Comparison of ENCODE assay signal across 1 cellular context in the genomic region with DNA sequence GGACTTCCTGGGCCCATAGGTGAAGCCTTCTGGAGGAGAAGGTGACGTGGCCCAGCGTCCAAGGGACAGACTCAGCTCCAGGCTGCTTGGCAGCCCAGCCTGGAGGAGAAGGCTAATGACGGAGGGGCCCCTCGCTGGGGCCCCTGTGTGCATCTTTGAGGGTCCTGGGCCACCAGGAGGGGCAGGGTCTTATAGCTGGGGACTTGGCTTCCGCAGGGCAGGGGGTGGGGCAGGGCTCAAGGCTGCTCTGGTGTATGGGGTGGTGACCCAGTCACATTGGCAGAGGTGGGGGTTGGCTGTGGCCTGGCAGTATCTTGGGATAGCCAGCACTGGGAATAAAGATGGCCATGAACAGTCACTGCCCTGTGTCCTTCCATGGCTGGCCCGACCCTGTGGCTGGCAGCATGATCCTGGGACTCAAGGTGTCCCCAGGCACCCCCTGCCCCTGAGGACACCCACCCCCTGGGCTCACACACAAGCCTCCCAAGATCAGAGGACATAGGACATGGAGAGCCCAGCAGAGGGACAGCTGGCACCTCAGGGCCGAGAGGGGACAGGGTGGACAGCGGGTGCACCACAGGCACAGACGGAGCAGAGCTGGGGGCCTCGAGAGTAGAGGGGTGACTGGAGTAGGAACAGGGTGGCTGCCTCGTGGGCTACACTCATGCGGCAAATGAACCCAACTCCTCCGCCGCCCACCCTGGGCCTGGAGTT.
TF ChIP-seq lines count a peak whose summit lies in the region.

No MANE protein-coding gene starts in this region.

TF ChIP-seq in HCT116, 20 proteins besides CTCF, POLR2A, EP300 and RAD21:
- no peak for TF ChIP-seq EGR1 (IDR thresholded peaks at IDR 0.05; ENCODE audit: low read depth)
- no peak for TF ChIP-seq SRF (IDR thresholded peaks at IDR 0.05; ENCODE audit: low read depth)
- TF ChIP-seq, protein P1, sequence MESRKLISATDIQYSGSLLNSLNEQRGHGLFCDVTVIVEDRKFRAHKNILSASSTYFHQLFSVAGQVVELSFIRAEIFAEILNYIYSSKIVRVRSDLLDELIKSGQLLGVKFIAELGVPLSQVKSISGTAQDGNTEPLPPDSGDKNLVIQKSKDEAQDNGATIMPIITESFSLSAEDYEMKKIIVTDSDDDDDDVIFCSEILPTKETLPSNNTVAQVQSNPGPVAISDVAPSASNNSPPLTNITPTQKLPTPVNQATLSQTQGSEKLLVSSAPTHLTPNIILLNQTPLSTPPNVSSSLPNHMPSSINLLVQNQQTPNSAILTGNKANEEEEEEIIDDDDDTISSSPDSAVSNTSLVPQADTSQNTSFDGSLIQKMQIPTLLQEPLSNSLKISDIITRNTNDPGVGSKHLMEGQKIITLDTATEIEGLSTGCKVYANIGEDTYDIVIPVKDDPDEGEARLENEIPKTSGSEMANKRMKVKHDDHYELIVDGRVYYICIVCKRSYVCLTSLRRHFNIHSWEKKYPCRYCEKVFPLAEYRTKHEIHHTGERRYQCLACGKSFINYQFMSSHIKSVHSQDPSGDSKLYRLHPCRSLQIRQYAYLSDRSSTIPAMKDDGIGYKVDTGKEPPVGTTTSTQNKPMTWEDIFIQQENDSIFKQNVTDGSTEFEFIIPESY (IDR thresholded peaks at IDR 0.05; ENCODE audit: extremely low read depth, insufficient replicate concordance, low read length), result no peak
- no peak for TF ChIP-seq ZNF274 (IDR thresholded peaks at IDR 0.05; ENCODE audit: low read depth, low read length)
- no peak for TF ChIP-seq TCF7L2 (IDR thresholded peaks at IDR 0.05; ENCODE audit: borderline replicate concordance, extremely low read depth, insufficient read depth, insufficient read length)
- TF ChIP-seq SIN3A (IDR thresholded peaks at IDR 0.05; ENCODE audit: low read depth), result no peak
- no peak for TF ChIP-seq ZFX (IDR thresholded peaks at IDR 0.05)
- no peak for TF ChIP-seq JUND (IDR thresholded peaks at IDR 0.05)
- TF ChIP-seq, protein P2, sequence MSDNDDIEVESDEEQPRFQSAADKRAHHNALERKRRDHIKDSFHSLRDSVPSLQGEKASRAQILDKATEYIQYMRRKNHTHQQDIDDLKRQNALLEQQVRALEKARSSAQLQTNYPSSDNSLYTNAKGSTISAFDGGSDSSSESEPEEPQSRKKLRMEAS (IDR thresholded peaks at IDR 0.05), result no peak
TF ChIP-seq in HCT116: peak in this region for 0.
